ENCODE assay signal across 12 cellular contexts in the genomic region with DNA sequence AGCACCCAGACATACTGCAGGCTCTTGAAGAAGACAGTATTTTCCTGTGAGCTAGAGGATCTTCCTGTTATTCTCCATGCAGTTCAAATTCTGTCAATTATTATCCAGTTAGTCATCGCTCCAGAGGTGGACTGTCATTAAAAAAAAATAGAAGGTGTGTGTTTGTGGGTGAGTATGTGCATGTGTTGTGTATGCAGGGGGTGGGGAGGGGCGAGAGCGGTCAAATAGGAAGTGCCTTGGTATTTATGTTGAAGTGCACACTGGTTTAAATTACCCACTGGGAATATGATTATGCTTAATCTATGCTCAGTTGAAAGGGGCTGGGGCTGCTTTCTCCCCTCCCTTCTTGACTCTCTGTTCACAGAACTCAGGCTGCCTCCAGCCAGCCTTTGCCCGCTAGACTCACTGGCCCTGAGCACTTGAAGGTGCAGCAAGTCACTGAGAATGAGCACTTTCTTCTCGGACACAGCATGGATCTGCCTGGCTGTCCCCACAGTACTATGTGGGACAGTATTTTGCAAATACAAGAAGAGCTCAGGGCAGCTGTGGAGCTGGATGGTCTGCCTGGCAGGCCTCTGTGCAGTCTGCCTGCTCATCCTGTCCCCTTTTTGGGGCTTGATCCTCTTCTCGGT. TPM values are rescaled to one million over a fixed set of nuclear protein-coding genes. Genes with fewer than 3 reads are reported as not detected.
A peak's percentile ranks its signal among the peaks of the same experiment; 100 is the strongest.
DNase-seq lines count a peak whose midpoint lies in the region; ATAC-seq and TF ChIP-seq lines count a peak whose summit lies in the region.
"Had no signal": no experiment of that assay in that cellular context is flagged by ENCODE, and none has a peak within 500 bp of the region (broad histone marks: within the 10 kb centered on the region; RNA-seq: fewer than 3 reads in every experiment).

HSD17B2 (plus strand) TSS at position 273 of the 632 bp plus-strand sequence; CDS start at position 445, 172 bp downstream.

- TF ChIP-seq CTCF in Peyer's patch (IDR thresholded peaks at IDR 0.05): no peak

- H3K36me3 ChIP-seq in Peyer's patch (no peaks in the 10 kb centered on the region), muscle layer of duodenum (ENCODE audit: control insufficient read depth in 1 of 2, insufficient read depth in 2 of 2, low read length in 2 of 2) (no peaks in the 10 kb centered on the region)
- H3K36me3 ChIP-seq: BLaER1, sigmoid colon had no signal

- H3K27me3 ChIP-seq in Peyer's patch (no peaks in the 10 kb centered on the region), muscle layer of duodenum (ENCODE audit: low read depth, low read length) (no peaks in the 10 kb centered on the region)
- H3K27me3 ChIP-seq: BLaER1, sigmoid colon had no signal

- peak; percentile 47 to 72 for TF ChIP-seq POLR2A in Peyer's patch (IDR thresholded peaks at IDR 0.05)

- H3K9me3 ChIP-seq in Peyer's patch (no peaks in the 10 kb centered on the region), muscle layer of duodenum (ENCODE audit: control insufficient read depth in 1 of 2, low read length in 2 of 2) (no peaks in the 10 kb centered on the region)
- H3K9me3 ChIP-seq: BLaER1, sigmoid colon had no signal

- peak within 1 kb of the TSS in 3 of 4 donors; percentile 58 to 89 (median 76) for H3K27ac ChIP-seq in Peyer's patch
- peak within 1 kb of the TSS; percentile 73 for H3K27ac ChIP-seq in epithelial cell of prostate
- peak within 1 kb of the TSS; percentile 35 for H3K27ac ChIP-seq in muscle layer of duodenum (ENCODE audit: low read length)
- H3K27ac ChIP-seq: BLaER1, sigmoid colon had no signal

- in situ Hi-C loops in Caki2 (cut with HindIII; ENCODE audit: low pct_unique_long_range_greater_than_20kb, low sequenced_read_pairs): no loop called here

- ATAC-seq in HG02798 (IDR thresholded peaks at IDR 0.05; ENCODE audit: poor library complexity, unreplicated experiment): no peak
- no peak for ATAC-seq in HG02870 (IDR thresholded peaks at IDR 0.05; ENCODE audit: unreplicated experiment)
- no peak for ATAC-seq in HG03442 (IDR thresholded peaks at IDR 0.05; ENCODE audit: unreplicated experiment)

- peak; percentile 91 for DNase-seq in Caki2 (ENCODE audit: low read depth)
- DNase-seq in Peyer's patch: peak in 2 of 3 donors; percentile 83 to 88
- DNase-seq in epithelial cell of prostate (ENCODE audit: low read depth, low spot score): no peak
- no peak for DNase-seq in germinal center (ENCODE audit: low spot score)
- DNase-seq: activated CD8-positive, alpha-beta memory T cell treated with anti-CD3 and anti-CD28 coated beads, Interleukin-2, amount 50 U/mL, for 48 hours; NCI-H1048; sigmoid colon had no signal

- H3K4me1 ChIP-seq in Peyer's patch (peaks cover 0 to 16% (median 5%) of the 10 kb centered on the region in 4 donors), muscle layer of duodenum (ENCODE audit: control insufficient read depth in 1 of 2, insufficient read depth in 2 of 2, low read length in 2 of 2) (no peaks in the 10 kb centered on the region)
- H3K4me1 ChIP-seq: sigmoid colon had no signal

- peak within 1 kb of the TSS in 3 of 4 donors; percentile 26 to 69 (median 58) for H3K4me3 ChIP-seq in Peyer's patch
- peak within 1 kb of the TSS in 1 of 2 donors; percentile 47 for H3K4me3 ChIP-seq in muscle layer of duodenum (ENCODE audit: low read depth in 1 of 2, low read length in 2 of 2)
- H3K4me3 ChIP-seq: BLaER1, sigmoid colon had no signal

RNA-seq across cellular contexts. Expression of gene HSD17B2, which starts in this region (rescaled TPM):
- total RNA-seq in Caki2 (2014; rRNA removed; shearing (Covaris generic); ENCODE audit: low replicate concordance): not detected in 2 replicates
- total RNA-seq in Peyer's patch: 100 to 1,000 TPM in 3 of 4 donors, 10 to 100 TPM in 1; 19.8 to 173 (median 140) TPM
- total RNA-seq: sigmoid colon had no signal

Comparison
In these comparisons a context has a peak if more than half of its experiments do, and no peak if none do; other contexts are left out.
1. RNA of gene HSD17B2 (total RNA-seq): 19.8 to 173 TPM in Peyer's patch; not detected in Caki2; every median in the first group is over 10 times any median in the second.
2. Peak in DNase-seq in Caki2; RNA of the gene not detected or under 1 TPM.
3. DNase-seq: peak in Peyer's patch (2 of 3); none in epithelial cell of prostate (single experiment) and germinal center (single experiment).
4. Peak in every context shown above with its lines, with median percentiles within 50 percentile points of each other: H3K27ac ChIP-seq.